In the genomic region with DNA sequence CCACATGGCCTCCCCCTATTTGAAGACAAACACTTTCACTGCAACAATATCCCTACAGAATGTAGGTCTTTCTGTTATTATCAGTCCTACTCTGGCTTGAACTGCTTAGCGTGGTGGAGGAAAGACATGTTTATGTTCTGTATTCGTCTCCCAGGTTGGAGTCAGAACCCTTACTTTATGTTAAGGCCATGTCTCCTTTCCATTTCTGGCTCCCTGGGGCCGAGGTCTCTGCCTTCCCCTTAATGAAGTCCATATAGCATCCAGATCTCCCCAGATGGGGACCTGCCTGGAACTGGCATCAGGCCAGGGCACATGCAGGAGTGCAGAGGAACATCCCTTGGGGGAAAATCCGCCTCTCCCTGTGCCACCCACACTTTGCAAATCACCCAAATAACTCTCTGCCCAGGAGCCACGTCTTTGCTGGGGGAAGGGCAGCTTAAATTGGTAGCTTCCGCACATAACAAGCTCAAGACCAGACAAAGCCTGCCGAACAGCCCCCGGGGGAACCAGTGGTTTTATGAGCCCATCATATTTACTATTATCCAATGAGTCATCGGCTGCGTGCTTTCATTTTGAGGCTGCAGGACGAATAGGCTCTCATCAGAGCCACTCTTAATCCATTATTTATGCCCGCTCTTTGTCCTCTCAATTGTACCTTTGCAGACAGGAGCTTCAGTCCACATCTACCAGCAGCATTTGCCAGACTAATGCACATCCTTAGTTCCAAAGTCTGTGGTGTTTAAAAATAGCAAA, we compare ENCODE assay signal across 8 cellular contexts.
DNase-seq lines count a peak whose midpoint lies in the region; ATAC-seq and TF ChIP-seq lines count a peak whose summit lies in the region.

No MANE protein-coding gene starts in this region.

- intact Hi-C loops in upper lobe of right lung (cut with DNase I): no loop called here

- H3K4me1 ChIP-seq in upper lobe of right lung: peaks cover 11% of the 10 kb centered on the region

- H3K36me3 Mint-ChIP-seq in T-helper 17 cell (ENCODE audit: low read depth) (peaks cover 5% of the 10 kb centered on the region), progenitor cell of endocrine pancreas (ENCODE audit: insufficient read depth) (no peaks in the 10 kb centered on the region)

- no peaks in the 10 kb centered on the region for H3K27me3 Mint-ChIP-seq in T-helper 17 cell
- H3K27me3 Mint-ChIP-seq in progenitor cell of endocrine pancreas: peaks cover 51% of the 10 kb centered on the region

- TF ChIP-seq CTCF in progenitor cell of endocrine pancreas (IDR thresholded peaks at IDR 0.05; ENCODE audit: unreplicated experiment) (no peak), upper lobe of right lung (IDR thresholded peaks at IDR 0.05) (no peak)

- H3K4me1 Mint-ChIP-seq in T-helper 17 cell (peaks cover 35% of the 10 kb centered on the region), progenitor cell of endocrine pancreas (ENCODE audit: low read depth) (no peaks in the 10 kb centered on the region)

- H3K27ac Mint-ChIP-seq in T-helper 17 cell (peak overlapping the region; percentile 49), progenitor cell of endocrine pancreas (no peak overlapping the region)

- H3K36me3 ChIP-seq in upper lobe of right lung: no peaks in the 10 kb centered on the region

- H3K4me3 Mint-ChIP-seq in T-helper 17 cell (no peak overlapping the region), progenitor cell of endocrine pancreas (ENCODE audit: low read depth) (no peak overlapping the region)

- DNase-seq in EL (peak; percentile 91), NCI-H1417 treated with DMSO at 0.1 percent for 48 hours (lab: John Stamatoyannopoulos, UW) (peak; percentile 99), T-helper 17 cell (no peak), left lobe of liver (ENCODE audit: low spot score) (peak; percentile 44), progenitor cell of endocrine pancreas (ENCODE audit: low spot score, unreplicated experiment) (no peak), upper lobe of right lung (no peak)
- no peak for DNase-seq in stimulated activated CD4-positive, alpha-beta T cell treated with anti-CD3 and anti-CD28 coated beads, Interleukin-2, amount 100 ng/mL, for 48 hours
- DNase-seq in NK-92 treated with Interleukin-12 subunit alpha and Interleukin-12 subunit beta, amount 100 ng/mL, for 24 hours (lab: John Stamatoyannopoulos, UW): no peak

- peaks cover 2% of the 10 kb centered on the region for H3K9me3 Mint-ChIP-seq in progenitor cell of endocrine pancreas (ENCODE audit: low read depth)

- H3K9me3 ChIP-seq in T-helper 17 cell (ENCODE audit: control insufficient read depth, low read length, poor library complexity, severe bottlenecking): no peaks in the 10 kb centered on the region
- H3K9me3 ChIP-seq in upper lobe of right lung: no peaks in the 10 kb centered on the region

- ATAC-seq in T-helper 17 cell (no peak), left lobe of liver (peak; percentile 79), upper lobe of right lung (no peak)

- H3K4me3 ChIP-seq in upper lobe of right lung: no peak overlapping the region

- no peak overlapping the region for H3K27ac ChIP-seq in upper lobe of right lung

- no peaks in the 10 kb centered on the region for H3K27me3 ChIP-seq in upper lobe of right lung

Comparison
In these comparisons a context has a peak if more than half of its experiments do, and no peak if none do; other contexts are left out.
1. DNase-seq: peak in EL (single experiment), NCI-H1417 treated with DMSO at 0.1 percent for 48 hours (single experiment) and left lobe of liver (single experiment); none in T-helper 17 cell (0 of 3), progenitor cell of endocrine pancreas (single experiment), stimulated activated CD4-positive, alpha-beta T cell treated with anti-CD3 and anti-CD28 coated beads, Interleukin-2, amount 100 ng/mL, for 48 hours (0 of 2), upper lobe of right lung (single experiment) and NK-92 treated with Interleukin-12 subunit alpha and Interleukin-12 subunit beta, amount 100 ng/mL, for 24 hours (single experiment).